11 cellular contexts compared by ENCODE assay signal in the genomic region with DNA sequence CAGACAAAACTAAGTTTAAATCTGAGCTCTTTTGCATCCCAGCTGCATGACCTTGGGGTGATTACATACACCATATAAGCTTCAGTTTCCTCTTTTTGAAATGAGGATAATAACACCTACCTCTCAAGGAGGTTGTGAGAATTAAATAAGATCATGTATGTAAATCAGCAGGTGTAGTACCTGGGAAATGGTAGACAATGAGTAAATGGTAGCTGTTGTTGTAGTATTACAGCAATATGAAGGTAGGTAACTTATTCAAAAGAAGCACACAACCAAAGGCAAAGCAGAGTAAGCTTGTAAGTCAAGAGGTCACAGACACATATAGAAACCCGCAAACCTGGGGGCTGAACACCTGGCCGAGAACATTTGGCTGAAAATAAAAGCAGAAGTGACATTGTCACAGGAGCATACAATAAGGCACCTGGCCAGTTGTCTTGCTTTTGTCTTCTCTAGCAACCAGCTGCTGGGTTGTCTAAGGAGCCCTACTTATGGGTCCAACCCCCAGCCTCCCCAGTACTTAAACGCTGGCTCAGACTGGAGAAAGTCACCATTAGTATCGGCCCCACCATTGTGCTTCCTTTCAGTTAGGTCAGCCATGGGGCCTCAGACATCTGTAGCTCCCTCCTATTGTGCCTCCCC.
DNase-seq lines count a peak whose midpoint lies in the region; ATAC-seq and TF ChIP-seq lines count a peak whose summit lies in the region.
"Had no signal": no experiment of that assay in that cellular context is flagged by ENCODE, and none has a peak within 500 bp of the region (broad histone marks: within the 10 kb centered on the region; RNA-seq: fewer than 3 reads in every experiment).

No MANE protein-coding gene starts in this region.

- H3K9me3 Mint-ChIP-seq in activated CD8-positive, alpha-beta T cell treated with anti-CD3 and anti-CD28 coated beads for 36 hours: peaks cover 3% of the 10 kb centered on the region

- WGBS in mesendoderm (ENCODE audit: extremely low coverage, insufficient coverage, low lambda C conversion rate): no CpG with 5 or more reads among the region's 4 CpGs

- H3K4me1 Mint-ChIP-seq in activated CD8-positive, alpha-beta T cell treated with anti-CD3 and anti-CD28 coated beads for 36 hours (ENCODE audit: low read depth): no peaks in the 10 kb centered on the region

- no peak overlapping the region for H2BK5ac ChIP-seq in mesendoderm (ENCODE audit: low read length)

- ATAC-seq in GM19395 (IDR thresholded peaks at IDR 0.05; ENCODE audit: unreplicated experiment) (peak; percentile 96), HG02973 (IDR thresholded peaks at IDR 0.05; ENCODE audit: unreplicated experiment) (peak; percentile 92)
- ATAC-seq in activated CD8-positive, alpha-beta T cell treated with anti-CD3 and anti-CD28 coated beads for 36 hours: no peak
- ATAC-seq: left lobe of liver had no signal

- intact Hi-C loops in activated CD8-positive, alpha-beta T cell treated with anti-CD3 and anti-CD28 coated beads for 36 hours (cut with micrococcal nuclease): no loop called here

- no peak overlapping the region for H4K5ac ChIP-seq in mesendoderm (ENCODE audit: low read length)

- no peaks in the 10 kb centered on the region for H3K79me2 ChIP-seq in mesendoderm (ENCODE audit: control insufficient read depth, insufficient read depth, low read length)

- H2BK120ac ChIP-seq in mesendoderm (ENCODE audit: low read depth, low read length): no peak overlapping the region

- H3K56ac ChIP-seq in mesendoderm (ENCODE audit: low read length): no peak overlapping the region

- H3K27ac Mint-ChIP-seq in activated CD8-positive, alpha-beta T cell treated with anti-CD3 and anti-CD28 coated beads for 36 hours: no peak overlapping the region
- H3K27ac Mint-ChIP-seq: T-helper 2 cell treated with Interferon-gamma antibody and Interleukin-4, amounts not matched to agents 5 μg/mL and 100 μg/mL, for 36 hours had no signal

- no peak for TF ChIP-seq CTCF in GM06990 (IDR thresholded peaks at IDR 0.05; ENCODE audit: insufficient read depth, low read length, poor library complexity, severe bottlenecking)
- no peak for TF ChIP-seq CTCF in activated CD8-positive, alpha-beta T cell treated with anti-CD3 and anti-CD28 coated beads for 36 hours (IDR thresholded peaks at IDR 0.05)

- H3K4ac ChIP-seq in mesendoderm (ENCODE audit: low read depth, low read length): no peak overlapping the region

- DNase-seq in GM06990 (ENCODE audit: extremely low read depth, insufficient read length) (peak; percentile 83), NCI-H69 (lab: John Stamatoyannopoulos, UW) (peak; percentile 88), mesendoderm (no peak), DMS 273 (lab: John Stamatoyannopoulos, UW; ENCODE audit: unreplicated experiment) (no peak)
- DNase-seq in activated CD8-positive, alpha-beta T cell treated with anti-CD3 and anti-CD28 coated beads for 36 hours: no peak
- DNase-seq in stimulated activated naive CD4-positive, alpha-beta T cell treated with Interleukin-2 at 50 U/mL for 16 hours (lab: John Stamatoyannopoulos, UW): no peak
- DNase-seq: NCI-H1694 treated with DMSO at 0.1 percent for 48 hours had no signal

- POLR2A ChIA-PET in activated CD8-positive, alpha-beta T cell treated with anti-CD3 and anti-CD28 coated beads for 36 hours (lab: Charles Lee): no interaction called here

- H3K36me3 ChIP-seq in GM06990 (ENCODE audit: control insufficient read depth, insufficient read depth, low read length) (no peaks in the 10 kb centered on the region), mesendoderm (ENCODE audit: control insufficient read depth, insufficient read depth, low read length) (no peaks in the 10 kb centered on the region)

- CTCF ChIA-PET in activated CD8-positive, alpha-beta T cell treated with anti-CD3 and anti-CD28 coated beads for 36 hours (lab: Charles Lee): interaction anchor here (1.1 kb wide), 1 partner anchor 23 kb away, joined by 3 read pairs; no protein-coding TSS in a partner anchor

- no peak overlapping the region for H3K9ac ChIP-seq in mesendoderm (ENCODE audit: low read length)

- H2AK5ac ChIP-seq in mesendoderm (ENCODE audit: low read length): no peak overlapping the region

- H3K79me1 ChIP-seq in mesendoderm (ENCODE audit: low read length): no peaks in the 10 kb centered on the region

- H2BK15ac ChIP-seq in mesendoderm (replicated peaks; ENCODE audit: low read depth): no peak overlapping the region

- H3K36me3 Mint-ChIP-seq in activated CD8-positive, alpha-beta T cell treated with anti-CD3 and anti-CD28 coated beads for 36 hours (ENCODE audit: low read depth): peaks cover 3% of the 10 kb centered on the region

- no peak overlapping the region for H3K4me2 ChIP-seq in mesendoderm (ENCODE audit: low read length)

- H3K4me3 Mint-ChIP-seq in activated CD8-positive, alpha-beta T cell treated with anti-CD3 and anti-CD28 coated beads for 36 hours: no peak overlapping the region
- H3K4me3 Mint-ChIP-seq: T-helper 2 cell treated with Interferon-gamma antibody and Interleukin-4, amounts not matched to agents 5 μg/mL and 100 μg/mL, for 36 hours had no signal

- H3K27ac ChIP-seq in mesendoderm (ENCODE audit: low read depth, low read length): no peak overlapping the region

- no peak overlapping the region for H3K4me3 ChIP-seq in GM06990 (replicated peaks; ENCODE audit: low read depth, low read length)
- no peak overlapping the region for H3K4me3 ChIP-seq in mesendoderm (ENCODE audit: low read length)

- no peak overlapping the region for H3K23ac ChIP-seq in mesendoderm (ENCODE audit: low read length)

- H3K4me1 ChIP-seq in mesendoderm (ENCODE audit: control insufficient read depth, low read depth, low read length): no peaks in the 10 kb centered on the region

- H3K27me3 Mint-ChIP-seq in activated CD8-positive, alpha-beta T cell treated with anti-CD3 and anti-CD28 coated beads for 36 hours: no peaks in the 10 kb centered on the region

- no peak overlapping the region for H4K8ac ChIP-seq in mesendoderm (ENCODE audit: low read depth, low read length)

- no peak overlapping the region for H3K18ac ChIP-seq in mesendoderm (ENCODE audit: low read length)

- H3K27me3 ChIP-seq in GM06990 (replicated peaks; ENCODE audit: control insufficient read depth, insufficient read depth, low read length): no peaks in the 10 kb centered on the region
- no peaks in the 10 kb centered on the region for H3K27me3 ChIP-seq in mesendoderm (ENCODE audit: insufficient read depth, low read length, poor library complexity)

Comparison
In these comparisons a context has a peak if more than half of its experiments do, and no peak if none do; other contexts are left out.
1. DNase-seq: peak in GM06990 (single experiment) and NCI-H69 (single experiment); none in mesendoderm (single experiment), activated CD8-positive, alpha-beta T cell treated with anti-CD3 and anti-CD28 coated beads for 36 hours (single experiment), DMS 273 (single experiment) and stimulated activated naive CD4-positive, alpha-beta T cell treated with Interleukin-2 at 50 U/mL for 16 hours (single experiment).